ENCODE assay signal across 1 cellular context in the genomic region with DNA sequence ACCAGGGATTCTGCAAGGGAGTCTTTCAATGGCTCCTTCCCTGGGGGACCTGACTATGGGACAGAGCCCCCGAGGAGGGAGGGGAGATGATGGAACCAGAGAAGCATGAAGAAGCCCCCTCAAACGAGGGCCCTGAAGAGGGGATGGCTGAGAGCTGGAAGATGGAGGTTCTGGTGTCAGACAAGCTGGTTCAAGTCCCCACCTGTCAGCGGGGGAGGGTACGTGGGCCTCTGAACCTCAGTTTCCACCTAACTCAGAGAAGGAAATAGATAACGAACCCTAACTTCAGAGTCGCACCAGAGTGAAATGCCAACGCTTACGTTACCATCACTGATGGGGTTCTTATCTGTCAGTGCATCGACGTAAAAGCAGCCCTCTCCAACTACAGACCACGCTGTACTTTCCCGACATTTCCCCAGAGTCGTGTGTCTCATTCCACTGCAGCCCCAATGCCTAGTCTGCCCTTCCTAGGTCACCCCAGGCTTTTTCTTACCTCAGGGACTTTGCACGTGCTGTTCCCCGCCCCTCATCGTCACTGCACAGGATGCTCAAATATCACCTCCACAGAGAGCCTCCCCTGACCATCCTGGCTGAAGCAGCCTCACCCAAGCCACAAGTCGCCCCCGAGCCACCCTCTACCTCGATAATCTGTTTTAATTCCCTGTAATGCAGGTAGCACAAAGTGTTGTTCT.
TF ChIP-seq lines count a peak whose summit lies in the region.

No MANE protein-coding gene starts in this region.

TF ChIP-seq in WTC11, 78 proteins besides CTCF, POLR2A, EP300 and RAD21 (continued from another document):
- TF ChIP-seq ZBTB21 (CRISPR knock-in tag; IDR thresholded peaks at IDR 0.05; ENCODE audit: borderline replicate concordance) = no peak
- TF ChIP-seq JAZF1 (CRISPR knock-in tag; IDR thresholded peaks at IDR 0.05) = no peak
- TF ChIP-seq NR2C2 (CRISPR knock-in tag; IDR thresholded peaks at IDR 0.05) = no peak
- no peak for TF ChIP-seq RELA (CRISPR knock-in tag; IDR thresholded peaks at IDR 0.05; ENCODE audit: borderline replicate concordance)
- TF ChIP-seq GABPB1 (CRISPR knock-in tag; IDR thresholded peaks at IDR 0.05) = no peak
TF ChIP-seq in WTC11: peak in this region for 0.
